ENCODE assay signal across 8 cellular contexts in the genomic region with DNA sequence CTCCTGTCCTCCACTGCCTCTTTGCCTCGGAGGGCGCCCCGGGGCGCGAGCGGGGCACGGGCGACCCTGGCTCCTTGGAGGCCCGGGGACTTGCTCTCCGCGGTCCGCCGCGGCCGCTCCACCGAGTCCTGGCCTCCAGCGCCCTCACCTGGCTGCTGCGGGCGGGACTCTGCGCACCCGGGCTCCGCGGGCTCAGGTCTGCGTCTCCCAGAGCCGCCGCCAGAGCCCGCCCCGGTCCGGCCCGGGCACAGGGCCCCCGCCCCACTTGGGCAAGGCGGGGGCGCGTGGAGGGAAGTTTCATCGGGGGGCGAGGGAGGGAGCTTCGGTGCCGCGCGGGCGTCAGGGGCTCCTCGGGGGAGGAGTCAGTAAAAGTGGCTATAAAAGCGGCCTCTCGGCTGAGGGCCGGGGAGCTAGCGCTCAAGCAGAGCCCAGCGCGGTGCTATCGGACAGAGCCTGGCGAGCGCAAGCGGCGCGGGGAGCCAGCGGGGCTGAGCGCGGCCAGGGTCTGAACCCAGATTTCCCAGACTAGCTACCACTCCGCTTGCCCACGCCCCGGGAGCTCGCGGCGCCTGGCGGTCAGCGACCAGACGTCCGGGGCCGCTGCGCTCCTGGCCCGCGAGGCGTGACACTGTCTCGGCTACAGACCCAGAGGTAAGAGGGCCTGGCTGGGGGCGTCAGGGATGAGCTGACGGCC. TPM values are rescaled to one million over a fixed set of nuclear protein-coding genes. Genes with fewer than 3 reads are reported as not detected.
DNase-seq lines count a peak whose midpoint lies in the region; ATAC-seq and TF ChIP-seq lines count a peak whose summit lies in the region.

A gene with protein sequence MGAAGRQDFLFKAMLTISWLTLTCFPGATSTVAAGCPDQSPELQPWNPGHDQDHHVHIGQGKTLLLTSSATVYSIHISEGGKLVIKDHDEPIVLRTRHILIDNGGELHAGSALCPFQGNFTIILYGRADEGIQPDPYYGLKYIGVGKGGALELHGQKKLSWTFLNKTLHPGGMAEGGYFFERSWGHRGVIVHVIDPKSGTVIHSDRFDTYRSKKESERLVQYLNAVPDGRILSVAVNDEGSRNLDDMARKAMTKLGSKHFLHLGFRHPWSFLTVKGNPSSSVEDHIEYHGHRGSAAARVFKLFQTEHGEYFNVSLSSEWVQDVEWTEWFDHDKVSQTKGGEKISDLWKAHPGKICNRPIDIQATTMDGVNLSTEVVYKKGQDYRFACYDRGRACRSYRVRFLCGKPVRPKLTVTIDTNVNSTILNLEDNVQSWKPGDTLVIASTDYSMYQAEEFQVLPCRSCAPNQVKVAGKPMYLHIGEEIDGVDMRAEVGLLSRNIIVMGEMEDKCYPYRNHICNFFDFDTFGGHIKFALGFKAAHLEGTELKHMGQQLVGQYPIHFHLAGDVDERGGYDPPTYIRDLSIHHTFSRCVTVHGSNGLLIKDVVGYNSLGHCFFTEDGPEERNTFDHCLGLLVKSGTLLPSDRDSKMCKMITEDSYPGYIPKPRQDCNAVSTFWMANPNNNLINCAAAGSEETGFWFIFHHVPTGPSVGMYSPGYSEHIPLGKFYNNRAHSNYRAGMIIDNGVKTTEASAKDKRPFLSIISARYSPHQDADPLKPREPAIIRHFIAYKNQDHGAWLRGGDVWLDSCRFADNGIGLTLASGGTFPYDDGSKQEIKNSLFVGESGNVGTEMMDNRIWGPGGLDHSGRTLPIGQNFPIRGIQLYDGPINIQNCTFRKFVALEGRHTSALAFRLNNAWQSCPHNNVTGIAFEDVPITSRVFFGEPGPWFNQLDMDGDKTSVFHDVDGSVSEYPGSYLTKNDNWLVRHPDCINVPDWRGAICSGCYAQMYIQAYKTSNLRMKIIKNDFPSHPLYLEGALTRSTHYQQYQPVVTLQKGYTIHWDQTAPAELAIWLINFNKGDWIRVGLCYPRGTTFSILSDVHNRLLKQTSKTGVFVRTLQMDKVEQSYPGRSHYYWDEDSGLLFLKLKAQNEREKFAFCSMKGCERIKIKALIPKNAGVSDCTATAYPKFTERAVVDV (N-terminal part only) (plus strand): TSS at position 407 of the 694 bp plus-strand sequence. CDS start 94,510 bp downstream, outside the sequence.

- H3K4me3 ChIP-seq in BJ (ENCODE audit: low read depth, low read length) (peak within 1 kb of the TSS; percentile 86), thoracic aorta (peak within 1 kb of the TSS; percentile 70)

- H3K36me3 Mint-ChIP-seq in activated T-helper 17 cell treated with anti-CD3 and anti-CD28 coated beads, Interleukin-2, amount 50 U/mL, for 72 hours (ENCODE audit: low read depth), result no peaks in the 10 kb centered on the region
- no peaks in the 10 kb centered on the region for H3K36me3 Mint-ChIP-seq in nephron progenitor cell (ENCODE audit: low read depth)

- DNase-seq in BJ (ENCODE audit: low read depth) (no peak), H4 (ENCODE audit: low spot score) (peak; percentile 33), NCI-H69 (lab: John Stamatoyannopoulos, UW) (peak; percentile 89), foreskin keratinocyte (peak in 1 of 2 donors; percentile 64), nephron progenitor cell (peak; percentile 89), thoracic aorta (ENCODE audit: low spot score) (no peak), MV-4-11 (lab: John Stamatoyannopoulos, UW) (no peak)

- no peaks in the 10 kb centered on the region for H3K9me3 ChIP-seq in thoracic aorta

- H3K27me3 ChIP-seq in BJ (ENCODE audit: control insufficient read depth, insufficient read depth, low read length), result no peaks in the 10 kb centered on the region
- H3K27me3 ChIP-seq in foreskin keratinocyte, result peaks cover 7% of the 10 kb centered on the region
- no peaks in the 10 kb centered on the region for H3K27me3 ChIP-seq in thoracic aorta (replicated peaks; ENCODE audit: insufficient read depth)

- CTCF ChIA-PET in BJ (lab: Yijun Ruan, JAX), result interaction anchor here (0.7 to 7.4 kb wide), 42 partner anchors 10 to 1439 kb away, joined by 3 to 191 read pairs (median 4); no protein-coding TSS in a partner anchor

- H3K36me3 ChIP-seq in BJ (ENCODE audit: control insufficient read depth, insufficient read depth, low read length) (peaks cover 32% of the 10 kb centered on the region), thoracic aorta (no peaks in the 10 kb centered on the region)

- H3K4me3 Mint-ChIP-seq in activated T-helper 17 cell treated with anti-CD3 and anti-CD28 coated beads, Interleukin-2, amount 50 U/mL, for 72 hours, result peak within 1 kb of the TSS; percentile 60
- H3K4me3 Mint-ChIP-seq in nephron progenitor cell, result peak within 1 kb of the TSS; percentile 84

- POLR2A ChIA-PET in BJ (lab: Charles Lee), result interaction anchor here (0.6 to 1.8 kb wide), 10 partner anchors 9 to 324 kb away, joined by 3 to 14 read pairs (median 6); a partner anchor contains a TSS

- TF ChIP-seq CTCF in BJ (IDR thresholded peaks at IDR 0.05; ENCODE audit: insufficient read depth, low read depth, low read length) (peak; percentile 61), foreskin keratinocyte (conservative IDR thresholded peaks at IDR 0.05) (peak; percentile 98), nephron progenitor cell (IDR thresholded peaks at IDR 0.05) (peak; percentile 61), thoracic aorta (IDR thresholded peaks at IDR 0.05) (peak; percentile 56)

- H3K9me3 Mint-ChIP-seq in activated T-helper 17 cell treated with anti-CD3 and anti-CD28 coated beads, Interleukin-2, amount 50 U/mL, for 72 hours, result no peaks in the 10 kb centered on the region
- no peaks in the 10 kb centered on the region for H3K9me3 Mint-ChIP-seq in nephron progenitor cell

- peaks cover 33% of the 10 kb centered on the region for H3K27me3 Mint-ChIP-seq in activated T-helper 17 cell treated with anti-CD3 and anti-CD28 coated beads, Interleukin-2, amount 50 U/mL, for 72 hours
- H3K27me3 Mint-ChIP-seq in nephron progenitor cell (ENCODE audit: low read depth, poor library complexity), result peaks cover 53% of the 10 kb centered on the region

- no peak within 1 kb of the TSS for H3K27ac Mint-ChIP-seq in activated T-helper 17 cell treated with anti-CD3 and anti-CD28 coated beads, Interleukin-2, amount 50 U/mL, for 72 hours
- peak within 1 kb of the TSS; percentile 61 for H3K27ac Mint-ChIP-seq in nephron progenitor cell

- H3K27ac ChIP-seq in foreskin keratinocyte (peak within 1 kb of the TSS; percentile 13), thoracic aorta (no peak within 1 kb of the TSS)

- peaks cover 3% of the 10 kb centered on the region for H3K4me1 Mint-ChIP-seq in activated T-helper 17 cell treated with anti-CD3 and anti-CD28 coated beads, Interleukin-2, amount 50 U/mL, for 72 hours
- peaks cover 53% of the 10 kb centered on the region for H3K4me1 Mint-ChIP-seq in nephron progenitor cell

- ATAC-seq in activated T-helper 17 cell treated with anti-CD3 and anti-CD28 coated beads, Interleukin-2, amount 50 U/mL, for 72 hours (replicated peaks), result peak; percentile 81
- peak; percentile 77 for ATAC-seq in foreskin keratinocyte
- ATAC-seq in thoracic aorta (ENCODE audit: insufficient number of reproducible peaks, low FRiP score, low read depth), result no peak

- H3K4me1 ChIP-seq in foreskin keratinocyte (peaks cover 20% of the 10 kb centered on the region), thoracic aorta (ENCODE audit: control insufficient read depth in 1 of 2, low read depth in 2 of 2) (peaks cover 18 to 34% of the 10 kb centered on the region in 2 donors)

RNA-seq across cellular contexts. Expression of the gene that starts here (rescaled TPM):
- 497 and 725 TPM in 2 replicates for polyA plus RNA-seq in BJ (2011; rRNA removed)
- polyA minus RNA-seq in BJ (2011; rRNA and poly(A)+ RNA removed), result 369 and 383 TPM in 2 replicates
- total RNA-seq in H4 (2014; rRNA removed; shearing (Covaris generic)), result 0.06 and 0.68 TPM in 2 replicates
- under 1 TPM; 0.04 to 0.05 TPM for total RNA-seq in activated T-helper 17 cell treated with anti-CD3 and anti-CD28 coated beads, Interleukin-2, amount 50 U/mL, for 72 hours
- total RNA-seq in foreskin keratinocyte, result 0.71 and 1.2 TPM in 2 replicates
- polyA plus RNA-seq in foreskin keratinocyte, result 0.22 and 0.49 TPM in 2 replicates
- 1 to 10 TPM; 1.1 to 1.2 TPM for total RNA-seq in thoracic aorta

Comparison
In these comparisons a context has a peak if more than half of its experiments do, and no peak if none do; other contexts are left out.
1. RNA of the gene that starts here (polyA plus RNA-seq): 497 to 725 TPM in BJ; 0.22 to 0.49 TPM in foreskin keratinocyte; every median in the first group is over 100 times any median in the second.
2. Peak in DNase-seq in H4; RNA of the gene not detected or under 1 TPM.
3. Peak in ATAC-seq in activated T-helper 17 cell treated with anti-CD3 and anti-CD28 coated beads, Interleukin-2, amount 50 U/mL, for 72 hours; RNA of the gene not detected or under 1 TPM.
4. DNase-seq: peak in NCI-H69 (single experiment) and nephron progenitor cell (single experiment); none in BJ (single experiment), thoracic aorta (single experiment) and MV-4-11 (single experiment).
5. Peak in every context shown above with its lines, with median percentiles within 50 percentile points of each other: CTCF ChIP-seq.